In genomic region chr2:191020742-191021381, GRCh38 we compare ENCODE assay signal across 8 cellular contexts. TPM values are rescaled to one million over a fixed set of nuclear protein-coding genes. Genes with fewer than 3 reads are reported as not detected.
A peak's percentile ranks its signal among the peaks of the same experiment; 100 is the strongest.
DNase-seq lines count a peak whose midpoint lies in the region; ATAC-seq and TF ChIP-seq lines count a peak whose summit lies in the region.

No MANE protein-coding gene starts in this region.

- intact Hi-C loops in stomach (cut with DNase I; ENCODE audit: low total_unique reads) = no loop called here

- in situ Hi-C loops in brain microvascular endothelial cell (cut with HindIII; ENCODE audit: low pct_ligation_motif_present, low sequenced_read_pairs) = no loop called here

- no peaks in the 10 kb centered on the region for H3K27me3 ChIP-seq in BE2C
- no peaks in the 10 kb centered on the region for H3K27me3 ChIP-seq in Peyer's patch
- H3K27me3 ChIP-seq in brain microvascular endothelial cell (replicated peaks) = no peaks in the 10 kb centered on the region
- no peaks in the 10 kb centered on the region for H3K27me3 ChIP-seq in layer of hippocampus (ENCODE audit: control insufficient read depth, insufficient read depth, low read length)
- H3K27me3 ChIP-seq in stomach = no peaks in the 10 kb centered on the region

- DNase-seq in BE2C (no peak), Peyer's patch (peak in 2 of 3 donors; percentile 23 to 61), brain microvascular endothelial cell (peak; percentile 65), stomach (peak; percentile 36), NCI-H2171 (lab: John Stamatoyannopoulos, UW) (no peak)

- no peak for TF ChIP-seq POLR2A in Peyer's patch (IDR thresholded peaks at IDR 0.05)
- no peak for TF ChIP-seq POLR2A in stomach (IDR thresholded peaks at IDR 0.05)

- H3K9me3 ChIP-seq in BE2C (no peaks in the 10 kb centered on the region), Peyer's patch (no peaks in the 10 kb centered on the region), stomach (no peaks in the 10 kb centered on the region)

- H3K27ac ChIP-seq in Peyer's patch (peak overlapping the region; percentile 84 to 92 (median 88)), brain microvascular endothelial cell (peak overlapping the region; percentile 92), layer of hippocampus (ENCODE audit: low read depth, low read length) (peak overlapping the region; percentile 90), stomach (peak overlapping the region; percentile 90 to 99 (median 93))

- no peaks in the 10 kb centered on the region for H3K36me3 ChIP-seq in BE2C
- no peaks in the 10 kb centered on the region for H3K36me3 ChIP-seq in Peyer's patch
- no peaks in the 10 kb centered on the region for H3K36me3 ChIP-seq in brain microvascular endothelial cell (replicated peaks)
- no peaks in the 10 kb centered on the region for H3K36me3 ChIP-seq in stomach

- TF ChIP-seq EP300 in stomach (IDR thresholded peaks at IDR 0.05) = no peak

- ATAC-seq in GM18907 (IDR thresholded peaks at IDR 0.05; ENCODE audit: unreplicated experiment) (peak; percentile 22), HG03097 (IDR thresholded peaks at IDR 0.05; ENCODE audit: low FRiP score, unreplicated experiment) (peak; percentile 12)

- H3K4me1 ChIP-seq in BE2C = no peaks in the 10 kb centered on the region
- peaks cover 0 to 9% (median 0%) of the 10 kb centered on the region in 4 donors for H3K4me1 ChIP-seq in Peyer's patch
- H3K4me1 ChIP-seq in stomach = peaks cover 9 to 27% (median 14%) of the 10 kb centered on the region in 4 donors

- H3K4me3 ChIP-seq in BE2C (ENCODE audit: low read depth, low read length) (peak overlapping the region; percentile 88), Peyer's patch (peak overlapping the region; percentile 64 to 75 (median 66)), brain microvascular endothelial cell (ENCODE audit: low read depth, low read length) (peak overlapping the region; percentile 81), stomach (peak overlapping the region; percentile 64 to 73 (median 66))

- WGBS in stomach, 5 donors = 9 to 22% (median 15%) methylated on average over 14 of the region's 14 CpGs

- no peak for TF ChIP-seq CTCF in BE2C (IDR thresholded peaks at IDR 0.05; ENCODE audit: low read depth, low read length)
- TF ChIP-seq CTCF in Peyer's patch (IDR thresholded peaks at IDR 0.05) = no peak
- no peak for TF ChIP-seq CTCF in brain microvascular endothelial cell (IDR thresholded peaks at IDR 0.05; ENCODE audit: low read depth, low read length, missing control alignments)
- no peak for TF ChIP-seq CTCF in stomach (IDR thresholded peaks at IDR 0.05)

RNA-seq across cellular contexts. Expression of gene STAT1, which starts 6.9 kb away (rescaled TPM):
- 13.9 TPM for polyA plus RNA-seq in BE2C (2012; ENCODE audit: insufficient read depth, insufficient read length, low read depth)
- 100 to 1,000 TPM in 1 of 4 donors, 10 to 100 TPM in 3; 46.5 to 108 (median 67.2) TPM for total RNA-seq in Peyer's patch
- total RNA-seq in stomach = 100 to 1,000 TPM in 1 of 5 donors, 10 to 100 TPM in 4; 45.8 to 289 (median 80.4) TPM
- 10 to 100 TPM; 23.2 to 36.1 (median 25.4) TPM for polyA plus RNA-seq in stomach

Comparison
In these comparisons a context has a peak if more than half of its experiments do, and no peak if none do; other contexts are left out.
1. DNase-seq: peak in Peyer's patch (2 of 3), brain microvascular endothelial cell (single experiment) and stomach (single experiment); none in BE2C (single experiment) and NCI-H2171 (single experiment).
2. Peak in every context shown above with its lines, with median percentiles within 50 percentile points of each other: H3K4me3 ChIP-seq and H3K27ac ChIP-seq.